ENCODE assay signal across 8 cellular contexts in genomic region chr4:1910643-1911042, GRCh38. TPM values are rescaled to one million over a fixed set of nuclear protein-coding genes. Genes with fewer than 3 reads are reported as not detected.
A peak's percentile ranks its signal among the peaks of the same experiment; 100 is the strongest.
DNase-seq lines count a peak whose midpoint lies in the region; ATAC-seq and TF ChIP-seq lines count a peak whose summit lies in the region.

No MANE protein-coding gene starts in this region.

- no peak for ATAC-seq in GM19463 (IDR thresholded peaks at IDR 0.05; ENCODE audit: unreplicated experiment)
- no peak for ATAC-seq in activated CD4-positive, CD25-positive, alpha-beta regulatory T cell treated with anti-CD3 and anti-CD28 coated beads, Interleukin-2, amount 50 U/mL, for 24 hours

- H3K4me3 ChIP-seq in fibroblast of villous mesenchyme (ENCODE audit: low read depth, low read length) = no peak overlapping the region
- no peak overlapping the region for H3K4me3 ChIP-seq in retinal pigment epithelial cell (ENCODE audit: low read length)

- DNase-seq in NCI-H1417 (lab: John Stamatoyannopoulos, UW) (peak; percentile 15 to 58 (median 25)), NCI-H1417 treated with DMSO at 0.1 percent for 48 hours (lab: John Stamatoyannopoulos, UW) (no peak), HT1080 (ENCODE audit: low read depth) (peak; percentile 47), T1000 (lab: John Stamatoyannopoulos, UW) (peak; percentile 3), fibroblast of villous mesenchyme (ENCODE audit: low read depth) (peak; percentile 73), retinal pigment epithelial cell (ENCODE audit: low read depth) (no peak)

- TF ChIP-seq CTCF in fibroblast of villous mesenchyme (IDR thresholded peaks at IDR 0.05; ENCODE audit: insufficient read depth, low read depth, low read length) = peak; percentile 88
- TF ChIP-seq CTCF in retinal pigment epithelial cell (conservative IDR thresholded peaks at IDR 0.05; ENCODE audit: low read depth, low read length) = peak; percentile 78

RNA-seq across cellular contexts. Expression of gene NSD2, which starts 39.5 kb away (rescaled TPM):
- total RNA-seq in HT1080 (2014; rRNA removed; shearing (Covaris generic)) = 67.4 and 83.1 TPM in 2 replicates
- 71.9 and 80.9 TPM in 2 replicates for polyA plus RNA-seq in HT1080 (2015; cell fraction: cytosol; rRNA removed)
- polyA plus RNA-seq in HT1080 (2015; cell fraction: nucleus; rRNA removed) = 120 and 125 TPM in 2 replicates
- 61.5 and 67.8 TPM in 2 replicates for total RNA-seq in fibroblast of villous mesenchyme

RNA-seq across cellular contexts. Expression of gene LETM1, which starts 54.7 kb away (rescaled TPM):
- 88.5 and 99.3 TPM in 2 replicates for total RNA-seq in HT1080 (2014; rRNA removed; shearing (Covaris generic))
- 27.5 and 30.3 TPM in 2 replicates for polyA plus RNA-seq in HT1080 (2015; cell fraction: cytosol; rRNA removed)
- polyA plus RNA-seq in HT1080 (2015; cell fraction: nucleus; rRNA removed) = 93.3 and 97.6 TPM in 2 replicates
- 80.2 and 91.5 TPM in 2 replicates for total RNA-seq in fibroblast of villous mesenchyme

Comparison
In these comparisons a context has a peak if more than half of its experiments do, and no peak if none do; other contexts are left out.
1. DNase-seq: peak in NCI-H1417 (3 of 3), HT1080 (single experiment), T1000 (single experiment) and fibroblast of villous mesenchyme (single experiment); none in NCI-H1417 treated with DMSO at 0.1 percent for 48 hours (single experiment) and retinal pigment epithelial cell (single experiment).